ENCODE assay signal across 1 cellular context in the genomic region with DNA sequence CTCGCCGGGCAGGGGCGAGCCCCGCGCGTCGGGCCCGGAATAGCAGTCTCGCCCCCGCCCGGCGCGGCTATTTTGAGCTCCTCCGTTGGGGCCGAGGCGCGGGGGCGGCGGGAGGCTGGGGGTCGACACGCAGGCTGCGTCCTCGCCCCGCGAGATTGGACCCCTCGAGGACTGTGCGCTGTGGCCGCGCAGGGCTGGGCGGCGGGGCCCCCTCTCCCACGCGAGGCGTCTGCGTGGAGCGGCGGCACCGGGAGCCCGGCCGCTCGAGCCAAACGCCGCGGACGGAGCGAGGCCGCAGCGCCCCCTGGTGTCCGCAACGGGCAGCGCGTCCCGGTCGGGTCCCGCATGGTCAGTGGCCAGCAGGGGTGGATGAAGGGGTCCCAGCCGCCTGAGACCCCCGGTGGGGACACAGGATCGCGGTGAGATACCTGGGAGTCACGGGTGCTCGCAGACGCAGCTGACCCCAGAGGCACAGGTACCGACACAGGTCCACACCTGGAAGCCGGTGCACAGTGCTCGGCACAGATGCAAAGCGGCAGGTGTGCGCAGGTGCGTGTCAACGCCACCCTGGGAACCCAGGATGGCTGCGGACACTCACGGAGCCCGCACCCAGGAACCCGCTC.
A peak's percentile ranks its signal among the peaks of the same experiment; 100 is the strongest.
TF ChIP-seq lines count a peak whose summit lies in the region.

No MANE protein-coding gene starts in this region.

TF ChIP-seq in HepG2, 621 proteins besides CTCF, POLR2A, EP300 and RAD21 (continued from another document and continues in another):
- 0 out of 2 replicates have a peak, but pooled peaks have one; percentile 5 for TF ChIP-seq MAZ (IDR thresholded peaks at IDR 0.05; ENCODE audit: borderline replicate concordance, low read depth, low read length)
- TF ChIP-seq MAZ (CRISPR knock-in tag; IDR thresholded peaks at IDR 0.05; ENCODE audit: low read depth), result peak; percentile 82
- TF ChIP-seq SALL2 (CRISPR knock-in tag; IDR thresholded peaks at IDR 0.05), result 0 out of 2 replicates have a peak, but pooled peaks have one; percentile 35
- TF ChIP-seq IKZF5 (CRISPR knock-in tag; IDR thresholded peaks at IDR 0.05), result no peak
- no peak for TF ChIP-seq RFX5 (IDR thresholded peaks at IDR 0.05; ENCODE audit: low read depth, low read length)
- no peak for TF ChIP-seq RBM22 (optimal IDR thresholded peaks at IDR 0.05; ENCODE audit: low read length)
- TF ChIP-seq, protein P1, sequence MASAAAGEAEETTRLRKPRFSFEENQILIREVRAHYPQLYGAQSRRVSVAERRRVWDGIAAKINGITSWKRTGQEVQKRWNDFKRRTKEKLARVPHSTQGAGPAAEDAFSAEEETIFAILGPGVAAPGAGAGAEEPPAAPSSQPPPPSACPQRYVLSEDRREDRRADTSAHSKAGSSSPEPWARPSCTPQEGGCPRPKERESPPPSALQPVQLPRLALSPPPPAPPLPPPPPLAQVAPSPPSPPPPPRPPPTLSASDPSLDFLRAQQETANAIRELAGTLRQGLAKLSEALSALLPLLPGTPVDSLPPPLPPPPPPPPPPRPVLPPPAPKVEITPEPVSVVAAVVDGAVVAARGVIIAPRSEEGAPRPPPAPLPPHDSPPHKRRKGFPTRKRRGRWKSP (CRISPR knock-in tag; IDR thresholded peaks at IDR 0.05), result no peak
- TF ChIP-seq DPF2 (CRISPR knock-in tag; IDR thresholded peaks at IDR 0.05; ENCODE audit: borderline replicate concordance, low read depth), result no peak
- TF ChIP-seq XBP1 (CRISPR knock-in tag; IDR thresholded peaks at IDR 0.05), result no peak
- TF ChIP-seq ZNF607 (CRISPR knock-in tag; IDR thresholded peaks at IDR 0.05; ENCODE audit: borderline replicate concordance), result no peak; the same call in 1 of the 2 replicates
- no peak for TF ChIP-seq ZNF383 (CRISPR knock-in tag; IDR thresholded peaks at IDR 0.05; ENCODE audit: borderline replicate concordance)
- TF ChIP-seq ZFYVE20 (CRISPR knock-in tag; IDR thresholded peaks at IDR 0.05; ENCODE audit: borderline replicate concordance, low read depth), result no peak
- TF ChIP-seq ZNF781 (CRISPR knock-in tag; IDR thresholded peaks at IDR 0.05; ENCODE audit: borderline replicate concordance, not compliant biosample characterization), result no peak
- peak; percentile 46; the same call in 1 of the 2 replicates for TF ChIP-seq ZNF777 (CRISPR knock-in tag; IDR thresholded peaks at IDR 0.05)
- TF ChIP-seq NFE2 (CRISPR knock-in tag; IDR thresholded peaks at IDR 0.05), result no peak
- TF ChIP-seq PCBP2 (optimal IDR thresholded peaks at IDR 0.05; ENCODE audit: low read depth, low read length, poor library complexity, severe bottlenecking), result no peak
- TF ChIP-seq, protein P2, sequence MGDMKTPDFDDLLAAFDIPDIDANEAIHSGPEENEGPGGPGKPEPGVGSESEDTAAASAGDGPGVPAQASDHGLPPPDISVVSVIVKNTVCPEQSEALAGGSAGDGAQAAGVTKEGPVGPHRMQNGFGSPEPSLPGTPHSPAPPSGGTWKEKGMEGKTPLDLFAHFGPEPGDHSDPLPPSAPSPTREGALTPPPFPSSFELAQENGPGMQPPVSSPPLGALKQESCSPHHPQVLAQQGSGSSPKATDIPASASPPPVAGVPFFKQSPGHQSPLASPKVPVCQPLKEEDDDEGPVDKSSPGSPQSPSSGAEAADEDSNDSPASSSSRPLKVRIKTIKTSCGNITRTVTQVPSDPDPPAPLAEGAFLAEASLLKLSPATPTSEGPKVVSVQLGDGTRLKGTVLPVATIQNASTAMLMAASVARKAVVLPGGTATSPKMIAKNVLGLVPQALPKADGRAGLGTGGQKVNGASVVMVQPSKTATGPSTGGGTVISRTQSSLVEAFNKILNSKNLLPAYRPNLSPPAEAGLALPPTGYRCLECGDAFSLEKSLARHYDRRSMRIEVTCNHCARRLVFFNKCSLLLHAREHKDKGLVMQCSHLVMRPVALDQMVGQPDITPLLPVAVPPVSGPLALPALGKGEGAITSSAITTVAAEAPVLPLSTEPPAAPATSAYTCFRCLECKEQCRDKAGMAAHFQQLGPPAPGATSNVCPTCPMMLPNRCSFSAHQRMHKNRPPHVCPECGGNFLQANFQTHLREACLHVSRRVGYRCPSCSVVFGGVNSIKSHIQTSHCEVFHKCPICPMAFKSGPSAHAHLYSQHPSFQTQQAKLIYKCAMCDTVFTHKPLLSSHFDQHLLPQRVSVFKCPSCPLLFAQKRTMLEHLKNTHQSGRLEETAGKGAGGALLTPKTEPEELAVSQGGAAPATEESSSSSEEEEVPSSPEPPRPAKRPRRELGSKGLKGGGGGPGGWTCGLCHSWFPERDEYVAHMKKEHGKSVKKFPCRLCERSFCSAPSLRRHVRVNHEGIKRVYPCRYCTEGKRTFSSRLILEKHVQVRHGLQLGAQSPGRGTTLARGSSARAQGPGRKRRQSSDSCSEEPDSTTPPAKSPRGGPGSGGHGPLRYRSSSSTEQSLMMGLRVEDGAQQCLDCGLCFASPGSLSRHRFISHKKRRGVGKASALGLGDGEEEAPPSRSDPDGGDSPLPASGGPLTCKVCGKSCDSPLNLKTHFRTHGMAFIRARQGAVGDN (CRISPR knock-in tag; IDR thresholded peaks at IDR 0.05), result peak; percentile 55; the same call in 1 of the 2 replicates
- TF ChIP-seq IRF9 (CRISPR knock-in tag; IDR thresholded peaks at IDR 0.05; ENCODE audit: borderline replicate concordance), result 0 out of 2 replicates have a peak, but pooled peaks have one; percentile 20
- no peak for TF ChIP-seq GLI4 (CRISPR knock-in tag; IDR thresholded peaks at IDR 0.05; ENCODE audit: borderline replicate concordance)
- no peak for TF ChIP-seq KDM6A (CRISPR knock-in tag; IDR thresholded peaks at IDR 0.05; ENCODE audit: low read depth)
- no peak for TF ChIP-seq ARID2 (CRISPR knock-in tag; IDR thresholded peaks at IDR 0.05; ENCODE audit: borderline replicate concordance)
- no peak for TF ChIP-seq EHMT2 (IDR thresholded peaks at IDR 0.05; ENCODE audit: borderline replicate concordance, low read depth, low read length)
- no peak for TF ChIP-seq RFXANK (CRISPR knock-in tag; IDR thresholded peaks at IDR 0.05)
- peak; percentile 91 for TF ChIP-seq AKAP8 (CRISPR knock-in tag; IDR thresholded peaks at IDR 0.05)
- TF ChIP-seq SRSF9 (IDR thresholded peaks at IDR 0.05; ENCODE audit: borderline replicate concordance, insufficient read depth, low read depth, low read length, poor library complexity, severe bottlenecking), result no peak
- TF ChIP-seq THAP11 (CRISPR knock-in tag; IDR thresholded peaks at IDR 0.05), result 0 out of 2 replicates have a peak, but pooled peaks have one; percentile 12
- peak; percentile 25; the same call in 1 of the 2 replicates for TF ChIP-seq ZNF616 (CRISPR knock-in tag; IDR thresholded peaks at IDR 0.05; ENCODE audit: low read depth)
- TF ChIP-seq TCF7L2 (IDR thresholded peaks at IDR 0.05; ENCODE audit: low read depth, low read length), result no peak
- no peak for TF ChIP-seq ZBTB43 (CRISPR knock-in tag; conservative IDR thresholded peaks at IDR 0.05)
- TF ChIP-seq KLF15 (CRISPR knock-in tag; IDR thresholded peaks at IDR 0.05; ENCODE audit: borderline replicate concordance), result no peak
- TF ChIP-seq SRF (IDR thresholded peaks at IDR 0.05; ENCODE audit: low read depth, low read length), result no peak
- TF ChIP-seq SIN3B (IDR thresholded peaks at IDR 0.05; ENCODE audit: low read length), result 0 out of 2 replicates have a peak, but pooled peaks have one; percentile 14
- no peak for TF ChIP-seq ZSCAN31 (CRISPR knock-in tag; IDR thresholded peaks at IDR 0.05; ENCODE audit: low read depth)
- TF ChIP-seq RARA (CRISPR knock-in tag; IDR thresholded peaks at IDR 0.05), result no peak; the same call in 1 of the 2 replicates
- TF ChIP-seq HIVEP1 (CRISPR knock-in tag; IDR thresholded peaks at IDR 0.05), result no peak
- no peak for TF ChIP-seq ZNF839 (CRISPR knock-in tag; IDR thresholded peaks at IDR 0.05; ENCODE audit: borderline replicate concordance)
- no peak for TF ChIP-seq RAD51 (IDR thresholded peaks at IDR 0.05; ENCODE audit: borderline replicate concordance)
- TF ChIP-seq PAF1 (CRISPR knock-in tag; IDR thresholded peaks at IDR 0.05), result no peak
- no peak for TF ChIP-seq MLX (CRISPR knock-in tag; IDR thresholded peaks at IDR 0.05)
- TF ChIP-seq ZNF710 (CRISPR knock-in tag; IDR thresholded peaks at IDR 0.05; ENCODE audit: borderline replicate concordance), result no peak
- TF ChIP-seq, protein P3, sequence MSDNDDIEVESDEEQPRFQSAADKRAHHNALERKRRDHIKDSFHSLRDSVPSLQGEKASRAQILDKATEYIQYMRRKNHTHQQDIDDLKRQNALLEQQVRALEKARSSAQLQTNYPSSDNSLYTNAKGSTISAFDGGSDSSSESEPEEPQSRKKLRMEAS (IDR thresholded peaks at IDR 0.05), result peak; percentile 58
- TF ChIP-seq HNRNPL (IDR thresholded peaks at IDR 0.05; ENCODE audit: low read depth, low read length), result no peak
- no peak for TF ChIP-seq ZNF326 (CRISPR knock-in tag; IDR thresholded peaks at IDR 0.05; ENCODE audit: borderline replicate concordance)
- no peak for TF ChIP-seq GATAD1 (CRISPR knock-in tag; IDR thresholded peaks at IDR 0.05)
- TF ChIP-seq ZNF878 (CRISPR knock-in tag; IDR thresholded peaks at IDR 0.05), result no peak
- TF ChIP-seq PRDM4 (CRISPR knock-in tag; IDR thresholded peaks at IDR 0.05; ENCODE audit: borderline replicate concordance), result no peak
- TF ChIP-seq KDM5A (IDR thresholded peaks at IDR 0.05; ENCODE audit: borderline replicate concordance, low read length), result no peak
- TF ChIP-seq, protein P4, sequence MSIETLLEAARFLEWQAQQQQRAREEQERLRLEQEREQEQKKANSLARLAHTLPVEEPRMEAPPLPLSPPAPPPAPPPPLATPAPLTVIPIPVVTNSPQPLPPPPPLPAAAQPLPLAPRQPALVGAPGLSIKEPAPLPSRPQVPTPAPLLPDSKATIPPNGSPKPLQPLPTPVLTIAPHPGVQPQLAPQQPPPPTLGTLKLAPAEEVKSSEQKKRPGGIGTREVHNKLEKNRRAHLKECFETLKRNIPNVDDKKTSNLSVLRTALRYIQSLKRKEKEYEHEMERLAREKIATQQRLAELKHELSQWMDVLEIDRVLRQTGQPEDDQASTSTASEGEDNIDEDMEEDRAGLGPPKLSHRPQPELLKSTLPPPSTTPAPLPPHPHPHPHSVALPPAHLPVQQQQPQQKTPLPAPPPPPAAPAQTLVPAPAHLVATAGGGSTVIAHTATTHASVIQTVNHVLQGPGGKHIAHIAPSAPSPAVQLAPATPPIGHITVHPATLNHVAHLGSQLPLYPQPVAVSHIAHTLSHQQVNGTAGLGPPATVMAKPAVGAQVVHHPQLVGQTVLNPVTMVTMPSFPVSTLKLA (IDR thresholded peaks at IDR 0.05), result no peak
- no peak for TF ChIP-seq ATRX (CRISPR knock-in tag; IDR thresholded peaks at IDR 0.05; ENCODE audit: borderline replicate concordance)
